8 cellular contexts compared by ENCODE assay signal in genomic region chr3:94784274-94784673, GRCh38.
"Had no signal": no experiment of that assay in that cellular context is flagged by ENCODE, and none has a peak within 500 bp of the region (broad histone marks: within the 10 kb centered on the region; RNA-seq: fewer than 3 reads in every experiment).

No MANE protein-coding gene starts in this region.

- ATAC-seq: GM12878 had no signal

- FAIRE-seq: G401.6, GM12891, GM12892, GM18507, GM19239 had no signal

- H3K4me3 ChIP-seq: GM12878 had no signal

- DNase-seq: GDM1, GF-D8 had no signal
